11 cellular contexts compared by ENCODE assay signal in genomic region chr13:46171223-46171622, GRCh38. TPM values are rescaled to one million over a fixed set of nuclear protein-coding genes. Genes with fewer than 3 reads are reported as not detected.
DNase-seq lines count a peak whose midpoint lies in the region; ATAC-seq and TF ChIP-seq lines count a peak whose summit lies in the region.
"Had no signal": no experiment of that assay in that cellular context is flagged by ENCODE, and none has a peak within 500 bp of the region (broad histone marks: within the 10 kb centered on the region; RNA-seq: fewer than 3 reads in every experiment).

No MANE protein-coding gene starts in this region.

- no peaks in the 10 kb centered on the region for H3K27me3 ChIP-seq in CD4-positive, CD25-positive, alpha-beta regulatory T cell (ENCODE audit: control insufficient read depth, insufficient read depth, low read length)
- no peaks in the 10 kb centered on the region for H3K27me3 ChIP-seq in HL-60 (ENCODE audit: insufficient read depth, poor library complexity, severe bottlenecking)
- H3K27me3 ChIP-seq in naive thymus-derived CD4-positive, alpha-beta T cell (ENCODE audit: control insufficient read depth in 2 of 2, insufficient read depth in 2 of 2, low read length in 2 of 2): no peaks in the 10 kb centered on the region
- H3K27me3 ChIP-seq: breast epithelium had no signal

- no peaks in the 10 kb centered on the region for H3K27me3 Mint-ChIP-seq in CD4-positive, CD25-positive, alpha-beta regulatory T cell
- H3K27me3 Mint-ChIP-seq in activated CD4-positive, alpha-beta memory T cell treated with anti-CD3 and anti-CD28 coated beads for 36 hours: no peaks in the 10 kb centered on the region
- H3K27me3 Mint-ChIP-seq in naive thymus-derived CD4-positive, alpha-beta T cell: no peaks in the 10 kb centered on the region

- H3K4me3 ChIP-seq in CD4-positive, CD25-positive, alpha-beta regulatory T cell (ENCODE audit: low read depth, low read length): peak overlapping the region; percentile 88
- H3K4me3 ChIP-seq in HL-60 (replicated peaks; ENCODE audit: insufficient read depth, low read length): peak overlapping the region; percentile 24
- H3K4me3 ChIP-seq in naive thymus-derived CD4-positive, alpha-beta T cell (ENCODE audit: low read length): peak overlapping the region; percentile 50
- H3K4me3 ChIP-seq: breast epithelium had no signal

- peaks cover 100% of the 10 kb centered on the region for H3K4me1 ChIP-seq in CD4-positive, CD25-positive, alpha-beta regulatory T cell (ENCODE audit: control insufficient read depth, insufficient read depth, low read length, poor library complexity, severe bottlenecking)
- peaks cover 97% of the 10 kb centered on the region in 2 donors for H3K4me1 ChIP-seq in naive thymus-derived CD4-positive, alpha-beta T cell (ENCODE audit: control insufficient read depth in 2 of 2, insufficient read depth in 2 of 2, low read length in 2 of 2)
- H3K4me1 ChIP-seq: breast epithelium had no signal

- no peaks in the 10 kb centered on the region for H3K9me3 Mint-ChIP-seq in CD4-positive, CD25-positive, alpha-beta regulatory T cell
- no peaks in the 10 kb centered on the region for H3K9me3 Mint-ChIP-seq in activated CD4-positive, alpha-beta memory T cell treated with anti-CD3 and anti-CD28 coated beads for 36 hours
- no peaks in the 10 kb centered on the region for H3K9me3 Mint-ChIP-seq in naive thymus-derived CD4-positive, alpha-beta T cell

- H3K4me3 Mint-ChIP-seq in CD4-positive, CD25-positive, alpha-beta regulatory T cell: peak overlapping the region; percentile 89 to 99 (median 96)
- peak overlapping the region; percentile 46 for H3K4me3 Mint-ChIP-seq in activated CD4-positive, alpha-beta memory T cell treated with anti-CD3 and anti-CD28 coated beads for 36 hours
- H3K4me3 Mint-ChIP-seq in naive thymus-derived CD4-positive, alpha-beta T cell: peak overlapping the region; percentile 73 to 99 (median 82)

- H3K27ac Mint-ChIP-seq in CD4-positive, CD25-positive, alpha-beta regulatory T cell: peak overlapping the region; percentile 90 to 100 (median 94)
- peak overlapping the region; percentile 86 for H3K27ac Mint-ChIP-seq in activated CD4-positive, alpha-beta memory T cell treated with anti-CD3 and anti-CD28 coated beads for 36 hours
- H3K27ac Mint-ChIP-seq in naive thymus-derived CD4-positive, alpha-beta T cell: peak overlapping the region; percentile 86 to 95 (median 89)

- CTCF ChIA-PET in activated CD4-positive, alpha-beta memory T cell treated with anti-CD3 and anti-CD28 coated beads for 36 hours (lab: Charles Lee): interaction anchor here (1.5 to 13.5 kb wide), 3 partner anchors 9 to 125 kb away, joined by 7 to 164 read pairs (median 81); partner anchors contain the start of gene LCP1
- CTCF ChIA-PET in naive thymus-derived CD4-positive, alpha-beta T cell (lab: Charles Lee): interaction anchor here (0.6 to 3.9 kb wide), 10 partner anchors 8 to 150 kb away, joined by 3 to 24 read pairs (median 4); no protein-coding TSS in a partner anchor

- ATAC-seq in CD4-positive, CD25-positive, alpha-beta regulatory T cell (ENCODE audit: low read depth in 2 of 2): no peak
- no peak for ATAC-seq in naive thymus-derived CD4-positive, alpha-beta T cell
- no peak for ATAC-seq in GM21528 (IDR thresholded peaks at IDR 0.05; ENCODE audit: low FRiP score, unreplicated experiment)

- DNase-seq in CD4-positive, CD25-positive, alpha-beta regulatory T cell: no peak
- DNase-seq in HL-60 (ENCODE audit: low read depth in 1 of 2, low spot score in 1 of 2) (peak; percentile 27 to 55), NCI-H345 treated with DMSO at 0.1 percent for 48 hours (lab: John Stamatoyannopoulos, UW; ENCODE audit: unreplicated experiment) (no peak), A172 (ENCODE audit: low spot score) (no peak)
- DNase-seq in activated CD4-positive, alpha-beta memory T cell treated with anti-CD3 and anti-CD28 coated beads for 36 hours: no peak
- no peak for DNase-seq in naive thymus-derived CD4-positive, alpha-beta T cell
- DNase-seq in activated CD4-positive, CD25-positive, alpha-beta regulatory T cell (lab: John Stamatoyannopoulos, UW): no peak
- DNase-seq: Calu3; stimulated activated CD4-positive, alpha-beta T cell treated with anti-CD3 and anti-CD28 coated beads, Interleukin-15, amount 100 ng/mL, for 24 hours had no signal

- peaks cover 6% of the 10 kb centered on the region for H3K36me3 ChIP-seq in CD4-positive, CD25-positive, alpha-beta regulatory T cell (ENCODE audit: control insufficient read depth, insufficient read depth, low read length)
- H3K36me3 ChIP-seq in naive thymus-derived CD4-positive, alpha-beta T cell (ENCODE audit: control insufficient read depth in 2 of 3, insufficient read depth in 3 of 3, low read length in 3 of 3): peaks cover 0 to 4% (median 0%) of the 10 kb centered on the region in 3 experiments
- H3K36me3 ChIP-seq: breast epithelium had no signal

- peaks cover 25% of the 10 kb centered on the region for H3K36me3 Mint-ChIP-seq in CD4-positive, CD25-positive, alpha-beta regulatory T cell
- peaks cover 70% of the 10 kb centered on the region for H3K36me3 Mint-ChIP-seq in activated CD4-positive, alpha-beta memory T cell treated with anti-CD3 and anti-CD28 coated beads for 36 hours
- peaks cover 0 to 54% (median 9%) of the 10 kb centered on the region in 5 donors for H3K36me3 Mint-ChIP-seq in naive thymus-derived CD4-positive, alpha-beta T cell

- H3K9me3 ChIP-seq in CD4-positive, CD25-positive, alpha-beta regulatory T cell (ENCODE audit: control insufficient read depth in 2 of 2, low read length in 2 of 2): no peaks in the 10 kb centered on the region
- no peaks in the 10 kb centered on the region for H3K9me3 ChIP-seq in naive thymus-derived CD4-positive, alpha-beta T cell (ENCODE audit: control insufficient read depth in 2 of 3, low read length in 3 of 3)
- H3K9me3 ChIP-seq: breast epithelium had no signal

- H3K4me1 Mint-ChIP-seq in CD4-positive, CD25-positive, alpha-beta regulatory T cell: peaks cover 64 to 100% (median 91%) of the 10 kb centered on the region in 4 donors
- H3K4me1 Mint-ChIP-seq in activated CD4-positive, alpha-beta memory T cell treated with anti-CD3 and anti-CD28 coated beads for 36 hours (ENCODE audit: low read depth): peaks cover 99% of the 10 kb centered on the region
- peaks cover 90 to 100% (median 95%) of the 10 kb centered on the region in 7 donors for H3K4me1 Mint-ChIP-seq in naive thymus-derived CD4-positive, alpha-beta T cell

- H3K27ac ChIP-seq in CD4-positive, CD25-positive, alpha-beta regulatory T cell (ENCODE audit: insufficient read depth, low read length, poor library complexity, severe bottlenecking): peak overlapping the region; percentile 94
- H3K27ac ChIP-seq in HL-60 (replicated peaks): peak overlapping the region; percentile 79
- H3K27ac ChIP-seq in naive thymus-derived CD4-positive, alpha-beta T cell (ENCODE audit: low read depth, low read length): peak overlapping the region; percentile 82

- POLR2A ChIA-PET in activated CD4-positive, alpha-beta memory T cell treated with anti-CD3 and anti-CD28 coated beads for 36 hours (lab: Charles Lee): interaction anchor here (4.8 to 9.9 kb wide), 2 partner anchors 7 to 12 kb away, joined by 30 to 239 read pairs; partner anchors contain the start of gene LCP1
- POLR2A ChIA-PET in naive thymus-derived CD4-positive, alpha-beta T cell (lab: Charles Lee): interaction anchor here (1.0 to 9.8 kb wide), 7 partner anchors 9 to 124 kb away, joined by 3 to 117 read pairs (median 9); partner anchors contain the start of gene LCP1

- intact Hi-C loops in activated CD4-positive, alpha-beta memory T cell treated with anti-CD3 and anti-CD28 coated beads for 36 hours (cut with micrococcal nuclease): no loop called here
- intact Hi-C loops in naive thymus-derived CD4-positive, alpha-beta T cell (cut with micrococcal nuclease): loop anchor here in 1 of 2 donors (5.0 kb wide), 1 partner anchor 41 kb away; the partner anchor contains the start of gene LRRC63

- TF ChIP-seq CTCF in HL-60 (IDR thresholded peaks at IDR 0.05; ENCODE audit: insufficient read depth, low read length): no peak

RNA-seq across cellular contexts. Expression of gene LCP1, which starts 10.8 kb away (rescaled TPM):
- total RNA-seq in CD4-positive, CD25-positive, alpha-beta regulatory T cell: 516 TPM
- polyA plus RNA-seq in CD4-positive, CD25-positive, alpha-beta regulatory T cell: 1,000 to 10,000 TPM in 3 of 4 donors, 100 to 1,000 TPM in 1; 831 to 1,155 (median 1,047) TPM
- total RNA-seq in activated CD4-positive, alpha-beta memory T cell treated with anti-CD3 and anti-CD28 coated beads for 36 hours: 1,000 to 10,000 TPM; 1,012 to 1,022 TPM
- total RNA-seq in naive thymus-derived CD4-positive, alpha-beta T cell: 100 to 1,000 TPM; 293 to 989 (median 355) TPM
- polyA plus RNA-seq in naive thymus-derived CD4-positive, alpha-beta T cell: 100 to 1,000 TPM; 764 to 902 TPM
- 13.3 and 13.5 TPM in 2 replicates for total RNA-seq in A172 (2014; rRNA removed; shearing (Covaris generic))

RNA-seq across cellular contexts. Expression of gene LRRC63, which starts 40.5 kb away (rescaled TPM):
- 0.20 TPM for total RNA-seq in CD4-positive, CD25-positive, alpha-beta regulatory T cell
- polyA plus RNA-seq in CD4-positive, CD25-positive, alpha-beta regulatory T cell: under 1 TPM; 0.12 to 0.49 (median 0.18) TPM
- under 1 TPM; 0.45 to 0.63 TPM for total RNA-seq in activated CD4-positive, alpha-beta memory T cell treated with anti-CD3 and anti-CD28 coated beads for 36 hours
- under 1 TPM; 0.19 to 0.80 (median 0.49) TPM for total RNA-seq in naive thymus-derived CD4-positive, alpha-beta T cell
- under 1 TPM in 1 of 2 donors, not detected in 1; 0.31 TPM for polyA plus RNA-seq in naive thymus-derived CD4-positive, alpha-beta T cell
- total RNA-seq in A172 (2014; rRNA removed; shearing (Covaris generic)): 0.22 and 0.29 TPM in 2 replicates

Comparison
In these comparisons a context has a peak if more than half of its experiments do, and no peak if none do; other contexts are left out.
1. DNase-seq: peak in HL-60 (2 of 2); none in CD4-positive, CD25-positive, alpha-beta regulatory T cell (0 of 3), activated CD4-positive, alpha-beta memory T cell treated with anti-CD3 and anti-CD28 coated beads for 36 hours (single experiment), naive thymus-derived CD4-positive, alpha-beta T cell (0 of 9), NCI-H345 treated with DMSO at 0.1 percent for 48 hours (single experiment), activated CD4-positive, CD25-positive, alpha-beta regulatory T cell (0 of 4) and A172 (single experiment).
2. H3K4me3 ChIP-seq: peak in every context shown above with its lines; median percentile 88 in CD4-positive, CD25-positive, alpha-beta regulatory T cell; 50 in naive thymus-derived CD4-positive, alpha-beta T cell; 24 in HL-60.
3. H3K4me3 Mint-ChIP-seq: peak in every context shown above with its lines; median percentile 96 in CD4-positive, CD25-positive, alpha-beta regulatory T cell; 82 in naive thymus-derived CD4-positive, alpha-beta T cell; 46 in activated CD4-positive, alpha-beta memory T cell treated with anti-CD3 and anti-CD28 coated beads for 36 hours.
4. RNA of gene LCP1, which starts 10.8 kb away (total RNA-seq): 1,012 to 1,022 TPM in activated CD4-positive, alpha-beta memory T cell treated with anti-CD3 and anti-CD28 coated beads for 36 hours, 516 TPM in CD4-positive, CD25-positive, alpha-beta regulatory T cell (single experiment) and 293 to 989 TPM in naive thymus-derived CD4-positive, alpha-beta T cell; 13.3 to 13.5 TPM in A172; every median in the first group is over 10 times any median in the second.
5. Peak in every context shown above with its lines, with median percentiles within 50 percentile points of each other: H3K27ac ChIP-seq and H3K27ac Mint-ChIP-seq.